Comparison of ENCODE assay signal across 11 cellular contexts in genomic region chr16:67594956-67595355, GRCh38. TPM values are rescaled to one million over a fixed set of nuclear protein-coding genes. Genes with fewer than 3 reads are reported as not detected.
DNase-seq lines count a peak whose midpoint lies in the region; ATAC-seq, FAIRE-seq and TF ChIP-seq lines count a peak whose summit lies in the region.
"Had no signal": no experiment of that assay in that cellular context is flagged by ENCODE, and none has a peak within 500 bp of the region (broad histone marks: within the 10 kb centered on the region; RNA-seq: fewer than 3 reads in every experiment).

No MANE protein-coding gene starts in this region.

- no peaks in the 10 kb centered on the region for H3K9me3 Mint-ChIP-seq in CD4-positive, CD25-positive, alpha-beta regulatory T cell

- H2BK120ac ChIP-seq in IMR-90 (ENCODE audit: low read depth, low read length), result no peak overlapping the region
- no peak overlapping the region for H2BK120ac ChIP-seq in mesenchymal stem cell (ENCODE audit: low read depth, low read length)

- peaks cover 17% of the 10 kb centered on the region for H3K9me1 ChIP-seq in IMR-90 (ENCODE audit: insufficient read depth, low read length)

- TF ChIP-seq CTCF in IMR-90 (conservative IDR thresholded peaks at IDR 0.05; ENCODE audit: low read depth, low read length), result no peak
- no peak for TF ChIP-seq CTCF in bronchial epithelial cell (IDR thresholded peaks at IDR 0.05; ENCODE audit: insufficient read depth, low read length, severe bottlenecking)

- no peak overlapping the region for H4K91ac ChIP-seq in IMR-90 (ENCODE audit: insufficient read depth, low read depth, low read length)
- H4K91ac ChIP-seq in mesenchymal stem cell (ENCODE audit: low read length), result no peak overlapping the region

- intact Hi-C loops in IMR-90 (cut with micrococcal nuclease), result loop anchor here (5.0 kb wide), 1 partner anchor 33 kb away; the partner anchor contains the start of gene CTCF

- H3K4me1 ChIP-seq in CD4-positive, CD25-positive, alpha-beta regulatory T cell (ENCODE audit: control insufficient read depth, insufficient read depth, low read length, poor library complexity, severe bottlenecking), result peaks cover 10% of the 10 kb centered on the region
- H3K4me1 ChIP-seq in IMR-90 (ENCODE audit: control insufficient read depth, insufficient read depth, low read length) (peaks cover 8% of the 10 kb centered on the region), mesenchymal stem cell (ENCODE audit: control insufficient read depth, insufficient read depth, low read depth, low read length) (peaks cover 1% of the 10 kb centered on the region)

- no peak overlapping the region for H2AK9ac ChIP-seq in IMR-90 (replicated peaks; ENCODE audit: low read depth, low read length, poor library complexity)

- peak in 1 of 2 donors; percentile 52 for ATAC-seq in CD4-positive, CD25-positive, alpha-beta regulatory T cell (ENCODE audit: low read depth in 2 of 2)
- peak; percentile 38 for ATAC-seq in IMR-90 (ENCODE audit: low read depth)
- ATAC-seq in GM19328 (IDR thresholded peaks at IDR 0.05; ENCODE audit: unreplicated experiment), result no peak
- ATAC-seq in GM19023 (IDR thresholded peaks at IDR 0.05; ENCODE audit: unreplicated experiment), result no peak

- H3K4ac ChIP-seq in IMR-90 (ENCODE audit: low read depth, low read length) (no peak overlapping the region), mesenchymal stem cell (ENCODE audit: low read depth in 1 of 2, low read length in 2 of 2) (no peak overlapping the region)

- H3K36me3 ChIP-seq in CD4-positive, CD25-positive, alpha-beta regulatory T cell (ENCODE audit: control insufficient read depth, insufficient read depth, low read length), result peaks cover 15% of the 10 kb centered on the region
- H3K36me3 ChIP-seq in IMR-90 (ENCODE audit: control insufficient read depth, insufficient read depth, low read length), result no peaks in the 10 kb centered on the region
- no peaks in the 10 kb centered on the region for H3K36me3 ChIP-seq in bronchial epithelial cell (ENCODE audit: control insufficient read depth, insufficient read depth, low read length)
- H3K36me3 ChIP-seq in mesenchymal stem cell (ENCODE audit: control insufficient read depth in 1 of 2, insufficient read depth in 2 of 2, low read depth in 1 of 2, low read length in 2 of 2), result peaks cover 0 to 11% of the 10 kb centered on the region in 2 experiments

- H3K23ac ChIP-seq in IMR-90 (ENCODE audit: low read depth, low read length), result 0 out of 2 replicates have a peak overlapping the region, but pooled peaks have one; percentile 49
- H3K23ac ChIP-seq in mesenchymal stem cell (ENCODE audit: low read length in 2 of 2), result no peak overlapping the region

- dilution Hi-C loops in IMR-90 (cut with HindIII; ENCODE audit: low sequenced_read_pairs, unreplicated experiment), result no loop called here

- H3K4me3 ChIP-seq in CD4-positive, CD25-positive, alpha-beta regulatory T cell (ENCODE audit: low read depth, low read length), result no peak overlapping the region
- H3K4me3 ChIP-seq in IMR-90 (ENCODE audit: insufficient read depth, low read depth, low read length) (no peak overlapping the region), bronchial epithelial cell (ENCODE audit: low read depth, low read length) (no peak overlapping the region), mesenchymal stem cell (ENCODE audit: insufficient read depth in 1 of 2, low read depth in 1 of 2, low read length in 2 of 2) (no peak overlapping the region)

- no peak overlapping the region for H3K27ac ChIP-seq in CD4-positive, CD25-positive, alpha-beta regulatory T cell (ENCODE audit: insufficient read depth, low read length, poor library complexity, severe bottlenecking)
- H3K27ac ChIP-seq in IMR-90 (ENCODE audit: insufficient read depth, low read length) (no peak overlapping the region), mesenchymal stem cell (ENCODE audit: low read length, poor library complexity, severe bottlenecking) (no peak overlapping the region)

- 40% methylated on average over 1 of the region's 1 CpG; no CpG with 5 or more reads in 1 of the 2 experiments for WGBS in IMR-90 (ENCODE audit: extremely low coverage in 2 of 2, insufficient read length in 1 of 2), 2 experiments
- 96% methylated on average over 1 of the region's 1 CpG for WGBS in mesenchymal stem cell

- H2AFZ ChIP-seq in IMR-90 (replicated peaks; ENCODE audit: low read length, poor library complexity) (no peak overlapping the region), mesenchymal stem cell (ENCODE audit: low read depth, low read length) (no peak overlapping the region)

- H3K9ac ChIP-seq in IMR-90 (ENCODE audit: low read depth, low read length) (no peak overlapping the region), mesenchymal stem cell (ENCODE audit: low read length) (no peak overlapping the region)

- no peak overlapping the region for H2BK12ac ChIP-seq in mesenchymal stem cell (ENCODE audit: low read length in 2 of 2)

- no peak for TF ChIP-seq RAD21 in IMR-90 (IDR thresholded peaks at IDR 0.05; ENCODE audit: low read length)

- no peak overlapping the region for H4K5ac ChIP-seq in IMR-90 (ENCODE audit: low read depth, low read length)

- H3K4me2 ChIP-seq in IMR-90 (ENCODE audit: low read depth, low read length) (no peak overlapping the region), mesenchymal stem cell (ENCODE audit: low read length, poor library complexity, severe bottlenecking) (no peak overlapping the region)

- peaks cover 22% of the 10 kb centered on the region for H4K20me1 ChIP-seq in IMR-90 (ENCODE audit: insufficient read depth, low read length)

- peak in 1 of 3 donors; percentile 39 for DNase-seq in CD4-positive, CD25-positive, alpha-beta regulatory T cell
- peak; percentile 68 for DNase-seq in IMR-90
- peak; percentile 64 for DNase-seq in bronchial epithelial cell (ENCODE audit: low read depth)
- peak; percentile 13 for DNase-seq in mesenchymal stem cell
- no peak for DNase-seq in ureter (ENCODE audit: low spot score)
- DNase-seq in GF-D8 (lab: John Stamatoyannopoulos, UW), result no peak
- DNase-seq: Caco-2, foreskin melanocyte, trophoblast cell had no signal

- H2AK5ac ChIP-seq in IMR-90 (ENCODE audit: low read depth, low read length) (peak overlapping the region; percentile 19; the same call in 1 of the 2 replicates), mesenchymal stem cell (ENCODE audit: low read length, severe bottlenecking) (no peak overlapping the region)

- CTCF ChIA-PET in IMR-90 (lab: Yijun Ruan, JAX), result interaction anchor here (0.5 to 0.6 kb wide), 3 partner anchors 9 to 666 kb away, joined by 3 to 4 read pairs (median 3); no protein-coding TSS in a partner anchor

- H4K8ac ChIP-seq in IMR-90 (ENCODE audit: low read depth in 2 of 2, low read length in 2 of 2) (no peak overlapping the region; a peak in 1 of 4 replicates), mesenchymal stem cell (ENCODE audit: low read length) (no peak overlapping the region)

- TF ChIP-seq POLR2A in IMR-90 (IDR thresholded peaks at IDR 0.05; ENCODE audit: low read depth, low read length), result no peak

- peaks cover 31 to 68% of the 10 kb centered on the region in 2 experiments for H3K79me1 ChIP-seq in IMR-90 (ENCODE audit: low read depth in 1 of 2, low read length in 2 of 2)
- peaks cover 25% of the 10 kb centered on the region for H3K79me1 ChIP-seq in mesenchymal stem cell (replicated peaks; ENCODE audit: low read length, poor library complexity, severe bottlenecking)

- H3K27me3 ChIP-seq in CD4-positive, CD25-positive, alpha-beta regulatory T cell (ENCODE audit: control insufficient read depth, insufficient read depth, low read length), result no peaks in the 10 kb centered on the region
- H3K27me3 ChIP-seq in IMR-90 (ENCODE audit: control insufficient read depth, insufficient read depth, low read length) (no peaks in the 10 kb centered on the region), bronchial epithelial cell (ENCODE audit: control insufficient read depth, insufficient read depth, low read length) (no peaks in the 10 kb centered on the region), mesenchymal stem cell (ENCODE audit: control insufficient read depth in 1 of 2, insufficient read depth in 1 of 2, low read length in 2 of 2) (no peaks in the 10 kb centered on the region)

- H2BK20ac ChIP-seq in IMR-90 (ENCODE audit: low read depth, low read length), result no peak overlapping the region

- BruUV-seq in IMR-90 (replicated peaks; lab: Mats Ljungman, UMichigan), result no TSS peak

- peaks cover 7% of the 10 kb centered on the region for H3K36me3 Mint-ChIP-seq in CD4-positive, CD25-positive, alpha-beta regulatory T cell

- H3K9me3 ChIP-seq in CD4-positive, CD25-positive, alpha-beta regulatory T cell (ENCODE audit: control insufficient read depth in 2 of 2, low read length in 2 of 2), result no peaks in the 10 kb centered on the region
- H3K9me3 ChIP-seq in IMR-90 (ENCODE audit: control insufficient read depth, insufficient read depth, low read length), result no peaks in the 10 kb centered on the region
- H3K9me3 ChIP-seq in mesenchymal stem cell (ENCODE audit: control insufficient read depth, low read length), result no peaks in the 10 kb centered on the region
- H3K9me3 ChIP-seq: Caco-2 had no signal

- peaks cover 16 to 63% (median 45%) of the 10 kb centered on the region in 4 donors for H3K4me1 Mint-ChIP-seq in CD4-positive, CD25-positive, alpha-beta regulatory T cell

- in situ Hi-C loops in IMR-90 (cut with MboI; ENCODE audit: low sequenced_read_pairs), result no loop called here

- H3K18ac ChIP-seq in IMR-90 (ENCODE audit: low read depth, low read length), result no peak overlapping the region
- no peak overlapping the region for H3K18ac ChIP-seq in mesenchymal stem cell (ENCODE audit: low read depth in 1 of 2, low read length in 2 of 2)

- H3K27me3 Mint-ChIP-seq in CD4-positive, CD25-positive, alpha-beta regulatory T cell, result no peaks in the 10 kb centered on the region

- peak overlapping the region; percentile 28; the same call in 1 of the 2 replicates for H3K14ac ChIP-seq in IMR-90 (replicated peaks; ENCODE audit: low read depth, low read length)
- H3K14ac ChIP-seq in mesenchymal stem cell (ENCODE audit: low read length in 2 of 2), result no peak overlapping the region

- H2BK15ac ChIP-seq in IMR-90 (ENCODE audit: low read depth, low read length) (no peak overlapping the region), mesenchymal stem cell (ENCODE audit: low read depth, poor library complexity, severe bottlenecking) (no peak overlapping the region)

- no peak for FAIRE-seq in bronchial epithelial cell (lab: Jason Lieb, UNC)

- no peak overlapping the region for H3K56ac ChIP-seq in IMR-90 (ENCODE audit: extremely low read depth, insufficient read depth, low read length)

- peak overlapping the region in 1 of 4 donors; percentile 28 for H3K4me3 Mint-ChIP-seq in CD4-positive, CD25-positive, alpha-beta regulatory T cell

- H3K27ac Mint-ChIP-seq in CD4-positive, CD25-positive, alpha-beta regulatory T cell, result peak overlapping the region; percentile 12 to 74 (median 66)

- POLR2A ChIA-PET in IMR-90 (lab: Charles Lee; ENCODE audit: unreplicated experiment), result interaction anchor here (0.6 kb wide), 1 partner anchor 12 kb away, joined by 9 read pairs; no protein-coding TSS in a partner anchor

- H2BK5ac ChIP-seq in IMR-90 (ENCODE audit: low read depth, low read length, poor library complexity, severe bottlenecking) (no peak overlapping the region), mesenchymal stem cell (ENCODE audit: low read depth, low read length, poor library complexity, severe bottlenecking) (no peak overlapping the region)

RNA-seq across cellular contexts. Expression of gene CTCF, which starts 32.6 kb away (rescaled TPM):
- 63.6 TPM for total RNA-seq in CD4-positive, CD25-positive, alpha-beta regulatory T cell
- polyA plus RNA-seq in CD4-positive, CD25-positive, alpha-beta regulatory T cell, result 10 to 100 TPM; 44.5 to 80.2 (median 52.9) TPM
- total RNA-seq in IMR-90 (2012; rRNA removed), result 22.8 and 26.4 TPM in 2 replicates
- 16.1 and 16.7 TPM in 2 replicates for polyA plus RNA-seq in IMR-90 (2012; rRNA removed)
- polyA plus RNA-seq in IMR-90 (2012; cell fraction: cytosol; rRNA removed), result 5.6 and 8.3 TPM in 2 replicates
- 5.5 and 15.8 TPM in 2 replicates for polyA plus RNA-seq in IMR-90 (2012; cell fraction: nucleus; rRNA removed; ENCODE audit: low replicate concordance)
- 21.1 and 26.5 TPM in 2 replicates for total RNA-seq in bronchial epithelial cell
- polyA plus RNA-seq in mesenchymal stem cell (2013, experiment 1 of 2), result 19.8 TPM
- polyA plus RNA-seq in mesenchymal stem cell (2013, experiment 2 of 2), result 18.5 TPM
- 54.6 TPM for total RNA-seq in ureter

RNA-seq across cellular contexts. Expression of gene CARMIL2, which starts 50.0 kb away (rescaled TPM):
- 156 TPM for total RNA-seq in CD4-positive, CD25-positive, alpha-beta regulatory T cell
- polyA plus RNA-seq in CD4-positive, CD25-positive, alpha-beta regulatory T cell, result 10 to 100 TPM in 3 of 4 donors, 1 to 10 TPM in 1; 9.2 to 20.7 (median 12.9) TPM
- total RNA-seq in IMR-90 (2012; rRNA removed), result 0.18 and 0.28 TPM in 2 replicates
- 0.77 and 0.97 TPM in 2 replicates for polyA plus RNA-seq in IMR-90 (2012; rRNA removed)
- polyA plus RNA-seq in IMR-90 (2012; cell fraction: cytosol; rRNA removed), result 0.65 and 0.75 TPM in 2 replicates
- polyA plus RNA-seq in IMR-90 (2012; cell fraction: nucleus; rRNA removed; ENCODE audit: low replicate concordance), result 2.3 and 3.8 TPM in 2 replicates
- not detected in 2 replicates for total RNA-seq in bronchial epithelial cell
- polyA plus RNA-seq in mesenchymal stem cell (2013, experiment 1 of 2), result 0.48 TPM
- 0.48 TPM for polyA plus RNA-seq in mesenchymal stem cell (2013, experiment 2 of 2)
- 5.7 TPM for total RNA-seq in ureter

Comparison
In these comparisons a context has a peak if more than half of its experiments do, and no peak if none do; other contexts are left out.
1. DNase-seq: peak in IMR-90 (single experiment), bronchial epithelial cell (single experiment) and mesenchymal stem cell (single experiment); none in ureter (single experiment) and GF-D8 (single experiment).
2. RNA of gene CARMIL2, which starts 50.0 kb away (total RNA-seq): 156 TPM in CD4-positive, CD25-positive, alpha-beta regulatory T cell (single experiment); 5.7 TPM in ureter (single experiment), 0.18 to 0.28 TPM in IMR-90 and not detected in bronchial epithelial cell; every median in the first group is over 10 times any median in the second.